In the genomic region with DNA sequence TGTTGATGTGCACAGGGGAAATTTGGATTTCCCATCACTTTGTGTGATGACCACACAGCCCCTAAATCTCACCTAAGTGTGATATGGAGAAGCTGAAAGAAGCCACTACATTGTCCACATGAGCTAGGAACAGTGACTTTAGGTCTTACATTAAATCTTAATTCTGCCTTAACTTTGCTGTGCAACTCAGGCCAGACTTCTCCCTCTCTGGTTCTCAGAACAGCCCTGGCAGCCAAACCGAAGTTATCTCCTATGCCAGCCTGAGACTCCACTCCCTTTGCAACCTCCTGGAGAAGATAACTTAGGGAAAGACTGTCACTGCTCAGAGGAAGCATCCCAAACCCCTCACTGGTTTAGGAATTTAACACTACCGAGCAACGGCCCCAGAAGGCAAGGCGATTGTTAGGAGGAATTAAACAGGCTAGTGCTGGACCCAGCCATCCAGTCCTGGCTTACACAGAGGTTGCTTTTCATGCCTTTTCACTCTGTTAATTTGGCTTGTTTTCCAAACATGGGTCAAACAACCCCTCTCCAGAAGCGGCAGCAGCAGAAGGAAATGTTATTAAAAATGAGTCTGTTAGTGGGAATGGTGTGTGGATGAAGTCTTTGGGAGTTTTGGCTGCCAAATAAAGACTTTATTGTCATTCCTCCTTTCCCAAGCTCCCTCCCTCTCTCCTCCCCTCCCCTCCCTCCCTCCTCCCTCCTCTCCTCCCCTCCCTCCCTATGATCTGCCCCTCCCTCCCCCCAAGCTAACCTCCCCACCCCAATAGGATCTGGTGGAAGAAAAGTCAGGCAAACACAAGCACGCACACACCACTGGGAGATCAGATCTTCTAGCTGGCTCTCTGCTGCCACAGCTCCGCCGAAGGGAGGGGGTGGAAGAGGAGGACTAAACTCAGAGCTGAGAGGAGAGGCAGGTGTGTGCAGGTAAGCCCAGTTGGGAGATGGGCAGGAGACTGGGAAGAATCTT, we compare ENCODE assay signal across 8 cellular contexts. TPM values are rescaled to one million over a fixed set of nuclear protein-coding genes. Genes with fewer than 3 reads are reported as not detected.
DNase-seq lines count a peak whose midpoint lies in the region; ATAC-seq and TF ChIP-seq lines count a peak whose summit lies in the region.

A gene (plus strand): TSS at position 795 of the 970 bp plus-strand sequence. CDS start 7,379 bp downstream, outside the sequence.

- no peaks in the 10 kb centered on the region for H3K9me3 Mint-ChIP-seq in CD8-positive, alpha-beta memory T cell

- no peaks in the 10 kb centered on the region for H3K27me3 ChIP-seq in Peyer's patch
- peaks cover 0 to 15% (median 0%) of the 10 kb centered on the region in 7 donors for H3K27me3 ChIP-seq in heart right ventricle
- H3K27me3 ChIP-seq in CD8-positive, alpha-beta memory T cell (ENCODE audit: insufficient read depth, low read length, poor library complexity, severe bottlenecking): peaks cover 8% of the 10 kb centered on the region

- no peak within 1 kb of the TSS for H3K4me3 Mint-ChIP-seq in CD8-positive, alpha-beta memory T cell

- H3K36me3 ChIP-seq in Peyer's patch (no peaks in the 10 kb centered on the region), heart right ventricle (no peaks in the 10 kb centered on the region)
- no peaks in the 10 kb centered on the region for H3K36me3 ChIP-seq in CD8-positive, alpha-beta memory T cell (ENCODE audit: insufficient read depth, low read length)

- intact Hi-C loops in heart right ventricle (cut with DNase I): loop anchor here in 2 of 10 donors (1.0 to 5.0 kb wide), 2 partner anchors 33 to 48 kb away; no protein-coding TSS in a partner anchor

- TF ChIP-seq POLR2A in Peyer's patch (IDR thresholded peaks at IDR 0.05): no peak

- H3K4me1 ChIP-seq in Peyer's patch (no peaks in the 10 kb centered on the region), heart right ventricle (peaks cover 0 to 52% (median 6%) of the 10 kb centered on the region in 9 donors)
- H3K4me1 ChIP-seq in CD8-positive, alpha-beta memory T cell (ENCODE audit: insufficient read depth, low read length): no peaks in the 10 kb centered on the region

- peaks cover 0 to 5% (median 4%) of the 10 kb centered on the region in 3 donors for H3K4me1 Mint-ChIP-seq in CD8-positive, alpha-beta memory T cell

- H3K9me3 ChIP-seq in Peyer's patch (no peaks in the 10 kb centered on the region), heart right ventricle (no peaks in the 10 kb centered on the region)
- no peaks in the 10 kb centered on the region for H3K9me3 ChIP-seq in CD8-positive, alpha-beta memory T cell (ENCODE audit: low read length)

- POLR2A ChIA-PET in CD8-positive, alpha-beta memory T cell (lab: Charles Lee): no interaction called here

- H3K36me3 Mint-ChIP-seq in CD8-positive, alpha-beta memory T cell: no peaks in the 10 kb centered on the region

- peaks cover 11 to 45% of the 10 kb centered on the region in 2 donors for H3K27me3 Mint-ChIP-seq in CD8-positive, alpha-beta memory T cell

- WGBS in heart right ventricle, 2 donors: 40 to 46% methylated on average over 8 of the region's 8 CpGs

- CTCF ChIA-PET in CD8-positive, alpha-beta memory T cell (lab: Charles Lee): interaction anchor here (1.1 to 3.3 kb wide), 4 partner anchors 13 to 208 kb away, joined by 3 to 20 read pairs (median 8); no protein-coding TSS in a partner anchor

- TF ChIP-seq CTCF in Peyer's patch (IDR thresholded peaks at IDR 0.05) (no peak), heart right ventricle (IDR thresholded peaks at IDR 0.05) (no peak)

- peak within 1 kb of the TSS in 1 of 8 donors; percentile 0 for H3K27ac Mint-ChIP-seq in CD8-positive, alpha-beta memory T cell

- peak within 1 kb of the TSS in 3 of 4 donors; percentile 62 to 65 (median 64) for H3K27ac ChIP-seq in Peyer's patch
- H3K27ac ChIP-seq in heart right ventricle: peak within 1 kb of the TSS; percentile 44 to 83 (median 76)
- no peak within 1 kb of the TSS for H3K27ac ChIP-seq in CD8-positive, alpha-beta memory T cell (ENCODE audit: low read depth, low read length)

- H3K4me3 ChIP-seq in Peyer's patch (peak within 1 kb of the TSS in 3 of 4 donors; percentile 30 to 36 (median 34)), heart right ventricle (peak within 1 kb of the TSS in 9 of 10 donors; percentile 26 to 60 (median 47))
- H3K4me3 ChIP-seq in CD8-positive, alpha-beta memory T cell (ENCODE audit: low read length): no peak within 1 kb of the TSS

- ATAC-seq in heart right ventricle: peak; percentile 50 to 73 (median 67)
- ATAC-seq in HG03565 (IDR thresholded peaks at IDR 0.05; ENCODE audit: unreplicated experiment): no peak
- no peak for ATAC-seq in HG03521 (IDR thresholded peaks at IDR 0.05; ENCODE audit: unreplicated experiment)
- no peak for ATAC-seq in HG02759 (IDR thresholded peaks at IDR 0.05; ENCODE audit: unreplicated experiment)

- peak; percentile 76 for DNase-seq in GM03348 (ENCODE audit: low spot score)
- DNase-seq in Peyer's patch: peak in 2 of 3 donors; percentile 46 to 65
- peak; percentile 36 to 43 for DNase-seq in heart right ventricle
- peak; percentile 71 for DNase-seq in putamen (ENCODE audit: low spot score)
- no peak for DNase-seq in CD8-positive, alpha-beta memory T cell

RNA-seq across cellular contexts. Expression of the gene that starts here (rescaled TPM):
- total RNA-seq in Peyer's patch (10 to 100 TPM in 3 of 4 donors, 1 to 10 TPM in 1; 4.2 to 38.3 (median 18.0) TPM), heart right ventricle (10 to 100 TPM in 7 of 10 donors, 1 to 10 TPM in 3; 3.3 to 37.1 (median 14.1) TPM)
- polyA plus RNA-seq in heart right ventricle: 10 to 100 TPM; 15.0 to 15.3 TPM
- not detected for total RNA-seq in CD8-positive, alpha-beta memory T cell
- polyA plus RNA-seq in CD8-positive, alpha-beta memory T cell: not detected

Comparison
In these comparisons a context has a peak if more than half of its experiments do, and no peak if none do; other contexts are left out.
1. RNA of the gene that starts here (total RNA-seq): 4.2 to 38.3 TPM in Peyer's patch and 3.3 to 37.1 TPM in heart right ventricle; not detected in CD8-positive, alpha-beta memory T cell; every median in the first group is over 4 times any median in the second.
2. RNA of the gene that starts here (polyA plus RNA-seq): 15.0 to 15.3 TPM in heart right ventricle; not detected in CD8-positive, alpha-beta memory T cell (single experiment); every median in the first group is over 10 times any median in the second.
3. DNase-seq: peak in GM03348 (single experiment), Peyer's patch (2 of 3), heart right ventricle (2 of 2) and putamen (single experiment); none in CD8-positive, alpha-beta memory T cell (0 of 5).
4. ATAC-seq: peak in heart right ventricle (8 of 8); none in HG03565 (single experiment), HG03521 (single experiment) and HG02759 (single experiment).